ENCODE assay signal across 24 cellular contexts in genomic region chr2:135944625-135945024, GRCh38. TPM values are rescaled to one million over a fixed set of nuclear protein-coding genes. Genes with fewer than 3 reads are reported as not detected.
A peak's percentile ranks its signal among the peaks of the same experiment; 100 is the strongest.
DNase-seq lines count a peak whose midpoint lies in the region; ATAC-seq, FAIRE-seq and TF ChIP-seq lines count a peak whose summit lies in the region.
"Had no signal": no experiment of that assay in that cellular context is flagged by ENCODE, and none has a peak within 500 bp of the region (broad histone marks: within the 10 kb centered on the region; RNA-seq: fewer than 3 reads in every experiment).

No MANE protein-coding gene starts in this region.

- no peak for TF ChIP-seq POLR2A in H54 (IDR thresholded peaks at IDR 0.05; ENCODE audit: low read depth, low read length)

- H3K9me3 Mint-ChIP-seq in activated naive CD4-positive, alpha-beta T cell treated with anti-CD3 and anti-CD28 coated beads, Interleukin-2, amount 50 U/mL, for 24 hours, result no peaks in the 10 kb centered on the region
- H3K9me3 Mint-ChIP-seq in astrocyte (ENCODE audit: unreplicated experiment) (no peaks in the 10 kb centered on the region), nephron progenitor cell (peaks cover 32% of the 10 kb centered on the region)

- H3K27ac Mint-ChIP-seq in activated naive CD4-positive, alpha-beta T cell treated with anti-CD3 and anti-CD28 coated beads, Interleukin-2, amount 50 U/mL, for 24 hours, result peak overlapping the region; percentile 41
- H3K27ac Mint-ChIP-seq in astrocyte (ENCODE audit: unreplicated experiment), result no peak overlapping the region
- H3K27ac Mint-ChIP-seq in nephron progenitor cell, result peak overlapping the region; percentile 29

- ATAC-seq in HG02981 (IDR thresholded peaks at IDR 0.05; ENCODE audit: unreplicated experiment), result no peak
- ATAC-seq in GM21786 (IDR thresholded peaks at IDR 0.05; ENCODE audit: unreplicated experiment), result no peak
- no peak for ATAC-seq in HG03159 (IDR thresholded peaks at IDR 0.05; ENCODE audit: unreplicated experiment)

- H3K4me3 ChIP-seq in astrocyte (ENCODE audit: insufficient read depth, low read depth, low read length), result no peak overlapping the region
- H3K4me3 ChIP-seq: SK-N-MC had no signal

- peaks cover 64% of the 10 kb centered on the region for H3K4me1 Mint-ChIP-seq in activated naive CD4-positive, alpha-beta T cell treated with anti-CD3 and anti-CD28 coated beads, Interleukin-2, amount 50 U/mL, for 24 hours
- peaks cover 12% of the 10 kb centered on the region for H3K4me1 Mint-ChIP-seq in astrocyte (ENCODE audit: low read depth, unreplicated experiment)
- H3K4me1 Mint-ChIP-seq in nephron progenitor cell, result peaks cover 7% of the 10 kb centered on the region
- H3K4me1 Mint-ChIP-seq: CD14-positive monocyte had no signal

- H3K4me1 ChIP-seq in astrocyte (ENCODE audit: insufficient read depth, low read length), result peaks cover 15% of the 10 kb centered on the region

- H3K9me3 ChIP-seq in astrocyte (ENCODE audit: insufficient read depth, low read depth, low read length), result no peaks in the 10 kb centered on the region

- H3K36me3 Mint-ChIP-seq in activated naive CD4-positive, alpha-beta T cell treated with anti-CD3 and anti-CD28 coated beads, Interleukin-2, amount 50 U/mL, for 24 hours, result peaks cover 34% of the 10 kb centered on the region
- H3K36me3 Mint-ChIP-seq in astrocyte (ENCODE audit: low read depth, unreplicated experiment), result peaks cover 6% of the 10 kb centered on the region
- peaks cover 81% of the 10 kb centered on the region for H3K36me3 Mint-ChIP-seq in nephron progenitor cell (ENCODE audit: low read depth)

- H3K27me3 Mint-ChIP-seq in activated naive CD4-positive, alpha-beta T cell treated with anti-CD3 and anti-CD28 coated beads, Interleukin-2, amount 50 U/mL, for 24 hours, result no peaks in the 10 kb centered on the region
- no peaks in the 10 kb centered on the region for H3K27me3 Mint-ChIP-seq in astrocyte (ENCODE audit: low read depth, unreplicated experiment)
- no peaks in the 10 kb centered on the region for H3K27me3 Mint-ChIP-seq in nephron progenitor cell (ENCODE audit: low read depth, poor library complexity)

- peaks cover 9% of the 10 kb centered on the region for H4K20me1 ChIP-seq in astrocyte (ENCODE audit: insufficient read depth, low read length)

- H3K4me2 ChIP-seq in astrocyte (ENCODE audit: low read length), result no peak overlapping the region

- H3K36me3 ChIP-seq in astrocyte (ENCODE audit: insufficient read depth, low read length), result no peaks in the 10 kb centered on the region

- H3K27ac ChIP-seq in astrocyte (ENCODE audit: low read depth, low read length), result no peak overlapping the region
- H3K27ac ChIP-seq: RWPE1, SK-N-MC had no signal

- FAIRE-seq in H54 (lab: Jason Lieb, UNC), result peak; percentile 11
- peak; percentile 20 for FAIRE-seq in astrocyte (lab: Jason Lieb, UNC)

- H2AFZ ChIP-seq in astrocyte (ENCODE audit: low read depth, low read length), result no peak overlapping the region

- H3K9ac ChIP-seq in astrocyte (ENCODE audit: low read length), result no peak overlapping the region

- no peak for TF ChIP-seq CTCF in astrocyte (IDR thresholded peaks at IDR 0.05; ENCODE audit: insufficient read depth, low read depth, low read length)
- no peak for TF ChIP-seq CTCF in nephron progenitor cell (IDR thresholded peaks at IDR 0.05)

- H3K79me2 ChIP-seq in astrocyte (ENCODE audit: insufficient read depth, low read length), result peaks cover 23% of the 10 kb centered on the region

- no peaks in the 10 kb centered on the region for H3K27me3 ChIP-seq in astrocyte (ENCODE audit: insufficient read depth, low read length)

- DNase-seq in activated naive CD4-positive, alpha-beta T cell treated with anti-CD3 and anti-CD28 coated beads, Interleukin-2, amount 50 U/mL, for 16 hours, result no peak
- no peak for DNase-seq in H54 (ENCODE audit: insufficient read length, low spot score)
- DNase-seq in astrocyte (ENCODE audit: low read depth), result no peak
- DNase-seq in nephron progenitor cell, result no peak
- DNase-seq: AML-193, COR-L47, DMS 273 treated with DMSO at 0.1 percent for 48 hours, DMS79 treated with DMSO at 0.1 percent for 48 hours, H9, MM.1S, NCI-H1048, NCI-H1417 treated with DMSO at 0.1 percent for 48 hours, NCI-H187, NCI-H226, NCI-H510A treated with DMSO at 0.1 percent for 48 hours, NCI-H748 treated with DMSO at 0.1 percent for 48 hours, SHP77 treated with DMSO at 0.1 percent for 48 hours had no signal

- H3K4me3 Mint-ChIP-seq in activated naive CD4-positive, alpha-beta T cell treated with anti-CD3 and anti-CD28 coated beads, Interleukin-2, amount 50 U/mL, for 24 hours, result no peak overlapping the region
- H3K4me3 Mint-ChIP-seq in astrocyte (ENCODE audit: unreplicated experiment) (no peak overlapping the region), nephron progenitor cell (no peak overlapping the region)
- H3K4me3 Mint-ChIP-seq: CD14-positive monocyte, H9 had no signal

RNA-seq across cellular contexts. Expression of gene DARS1, which starts 40.8 kb away (rescaled TPM):
- 36.6 and 37.9 TPM in 2 replicates for total RNA-seq in astrocyte
